14 cellular contexts compared by ENCODE assay signal in the genomic region with DNA sequence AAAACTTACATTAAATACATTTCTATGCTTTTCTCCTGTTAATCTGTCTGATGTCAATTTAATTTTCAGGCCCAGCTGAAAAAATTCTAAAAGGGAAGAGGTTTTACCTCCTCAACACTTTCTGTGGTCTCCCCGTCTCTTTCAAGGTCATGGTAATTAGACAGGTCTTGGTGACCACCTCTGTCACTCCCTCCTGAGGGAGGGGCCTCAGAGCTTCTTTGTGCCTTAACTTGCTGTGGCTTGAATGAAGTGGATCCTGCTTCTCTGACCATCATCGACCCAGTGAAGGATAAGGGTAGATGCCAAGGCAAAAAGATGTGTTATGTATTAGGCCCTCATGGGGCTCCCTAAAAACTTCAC. TPM values are rescaled to one million over a fixed set of nuclear protein-coding genes. Genes with fewer than 3 reads are reported as not detected.
DNase-seq lines count a peak whose midpoint lies in the region; ATAC-seq, FAIRE-seq and TF ChIP-seq lines count a peak whose summit lies in the region.
"Had no signal": no experiment of that assay in that cellular context is flagged by ENCODE, and none has a peak within 500 bp of the region (broad histone marks: within the 10 kb centered on the region; RNA-seq: fewer than 3 reads in every experiment).

No MANE protein-coding gene starts in this region.

- no peaks in the 10 kb centered on the region for H3K36me3 Mint-ChIP-seq in CD4-positive, CD25-positive, alpha-beta regulatory T cell
- H3K36me3 Mint-ChIP-seq in T-cell, result no peaks in the 10 kb centered on the region
- no peaks in the 10 kb centered on the region for H3K36me3 Mint-ChIP-seq in memory B cell

- TF ChIP-seq CTCF in mammary epithelial cell (conservative IDR thresholded peaks at IDR 0.05 in 1 of 2, IDR thresholded peaks at IDR 0.05 in 1 of 2; ENCODE audit: extremely low read depth in 1 of 2, insufficient read depth in 1 of 2, low read depth in 1 of 2, low read length in 2 of 2), result no peak

- WGBS in mammary epithelial cell (ENCODE audit: low coverage, missing lambda C conversion rate), result 78% methylated on average over 2 of the region's 2 CpGs

- no peak overlapping the region for H3K27ac ChIP-seq in CD4-positive, CD25-positive, alpha-beta regulatory T cell (ENCODE audit: insufficient read depth, low read length, poor library complexity, severe bottlenecking)
- H3K27ac ChIP-seq in mammary epithelial cell (ENCODE audit: insufficient read depth, low read depth, low read length), result no peak overlapping the region
- H3K27ac ChIP-seq: ascending aorta, coronary artery, prostate gland, suprapubic skin had no signal

- BruUV-seq in mammary epithelial cell (replicated peaks; lab: Mats Ljungman, UMichigan), result no TSS peak

- no peak overlapping the region for H3K4me3 ChIP-seq in CD4-positive, CD25-positive, alpha-beta regulatory T cell (ENCODE audit: low read depth, low read length)
- H3K4me3 ChIP-seq in mammary epithelial cell (replicated peaks in 1 of 3; ENCODE audit: insufficient read depth in 1 of 3, low read depth in 2 of 3, low read length in 3 of 3), result no peak overlapping the region
- H3K4me3 ChIP-seq: ascending aorta, coronary artery, prostate gland, suprapubic skin had no signal

- no peaks in the 10 kb centered on the region for H4K20me1 ChIP-seq in mammary epithelial cell (ENCODE audit: insufficient read depth, low read length)

- CTCF ChIA-PET in T-cell (lab: Charles Lee), result no interaction called here
- CTCF ChIA-PET in mammary epithelial cell (lab: Charles Lee; ENCODE audit: low non-redundant PET), result interaction anchor here (0.6 kb wide), 1 partner anchor 85 kb away, joined by 3 read pairs; no protein-coding TSS in a partner anchor

- no peaks in the 10 kb centered on the region for H3K27me3 Mint-ChIP-seq in CD4-positive, CD25-positive, alpha-beta regulatory T cell
- no peaks in the 10 kb centered on the region for H3K27me3 Mint-ChIP-seq in T-cell
- H3K27me3 Mint-ChIP-seq in memory B cell, result no peaks in the 10 kb centered on the region
- H3K27me3 Mint-ChIP-seq: IgD-negative memory B cell had no signal

- no peak overlapping the region for H3K9ac ChIP-seq in mammary epithelial cell (ENCODE audit: insufficient read depth, low read length)

- in situ Hi-C loops in mammary epithelial cell (cut with MboI; ENCODE audit: low sequenced_read_pairs in 2 of 2), result no loop called here

- H3K27me3 ChIP-seq in CD4-positive, CD25-positive, alpha-beta regulatory T cell (ENCODE audit: control insufficient read depth, insufficient read depth, low read length), result no peaks in the 10 kb centered on the region
- no peaks in the 10 kb centered on the region for H3K27me3 ChIP-seq in mammary epithelial cell (ENCODE audit: insufficient read depth, low read length)
- H3K27me3 ChIP-seq: ascending aorta, suprapubic skin had no signal

- H3K4me3 Mint-ChIP-seq in CD4-positive, CD25-positive, alpha-beta regulatory T cell, result no peak overlapping the region
- H3K4me3 Mint-ChIP-seq in T-cell (no peak overlapping the region), memory B cell (no peak overlapping the region)

- H3K4me1 ChIP-seq in CD4-positive, CD25-positive, alpha-beta regulatory T cell (ENCODE audit: control insufficient read depth, insufficient read depth, low read length, poor library complexity, severe bottlenecking), result peaks cover 8% of the 10 kb centered on the region
- peaks cover under 1% of the 10 kb centered on the region for H3K4me1 ChIP-seq in mammary epithelial cell (ENCODE audit: insufficient read depth, low read length)
- H3K4me1 ChIP-seq: ascending aorta, suprapubic skin had no signal

- H3K4me2 ChIP-seq in mammary epithelial cell (ENCODE audit: insufficient read depth, low read depth, low read length), result no peak overlapping the region

- dilution Hi-C loops in mammary epithelial cell (cut with HindIII; ENCODE audit: low sequenced_read_pairs), result loop anchor here (5.0 kb wide), 1 partner anchor 89 kb away; no protein-coding TSS in a partner anchor

- DNase-seq in CD4-positive, CD25-positive, alpha-beta regulatory T cell, result no peak
- DNase-seq in GM18507 (ENCODE audit: extremely low spot score, insufficient read length, low read depth) (no peak), T-cell (no peak), memory B cell (ENCODE audit: low spot score in 2 of 2) (no peak), mammary epithelial cell (no peak), mucosa of gallbladder (ENCODE audit: low spot score) (no peak)
- DNase-seq: NCI-H226 had no signal

- TF ChIP-seq POLR2A in GM18505 (IDR thresholded peaks at IDR 0.05; ENCODE audit: borderline replicate concordance, extremely low read depth, insufficient read depth, insufficient read length), result no peak

- ATAC-seq in CD4-positive, CD25-positive, alpha-beta regulatory T cell (ENCODE audit: low read depth in 2 of 2), result no peak
- ATAC-seq in T-cell (replicated peaks in 1 of 4) (no peak), memory B cell (ENCODE audit: low read depth) (no peak), GM18505 (IDR thresholded peaks at IDR 0.05; ENCODE audit: unreplicated experiment) (no peak), HG02678 (IDR thresholded peaks at IDR 0.05; ENCODE audit: unreplicated experiment) (no peak)

- H3K27ac Mint-ChIP-seq in CD4-positive, CD25-positive, alpha-beta regulatory T cell, result peak overlapping the region in 2 of 3 donors; percentile 1 to 95
- H3K27ac Mint-ChIP-seq in T-cell (peak overlapping the region; percentile 35 to 69), memory B cell (peak overlapping the region; percentile 93)

- intact Hi-C loops in mammary epithelial cell (cut with micrococcal nuclease), result no loop called here

- H3K9me3 Mint-ChIP-seq in CD4-positive, CD25-positive, alpha-beta regulatory T cell, result peaks cover 0 to 3% (median 0%) of the 10 kb centered on the region in 7 donors
- H3K9me3 Mint-ChIP-seq in T-cell (peaks cover 0 to 2% (median 0%) of the 10 kb centered on the region in 3 donors), memory B cell (no peaks in the 10 kb centered on the region)
- H3K9me3 Mint-ChIP-seq: IgD-negative memory B cell had no signal

- FAIRE-seq in GM18507 (lab: Jason Lieb, UNC), result peak; percentile 65

- H3K36me3 ChIP-seq in CD4-positive, CD25-positive, alpha-beta regulatory T cell (ENCODE audit: control insufficient read depth, insufficient read depth, low read length), result no peaks in the 10 kb centered on the region
- H3K36me3 ChIP-seq in mammary epithelial cell (ENCODE audit: insufficient read depth, low read length), result no peaks in the 10 kb centered on the region
- H3K36me3 ChIP-seq: ascending aorta, prostate gland, suprapubic skin had no signal

- POLR2A ChIA-PET in T-cell (lab: Charles Lee), result interaction anchor here in 1 of 2 donors (0.6 kb wide), 1 partner anchor 254 kb away, joined by 3 read pairs; no protein-coding TSS in a partner anchor

- peaks cover 7 to 19% (median 14%) of the 10 kb centered on the region in 4 donors for H3K4me1 Mint-ChIP-seq in CD4-positive, CD25-positive, alpha-beta regulatory T cell
- H3K4me1 Mint-ChIP-seq in T-cell (peaks cover 20 to 37% (median 36%) of the 10 kb centered on the region in 3 donors), memory B cell (peaks cover 41% of the 10 kb centered on the region)

- H2AFZ ChIP-seq in mammary epithelial cell (ENCODE audit: low read depth, low read length), result no peak overlapping the region

- H3K79me2 ChIP-seq in mammary epithelial cell (ENCODE audit: insufficient read depth, low read length), result no peaks in the 10 kb centered on the region

- no peaks in the 10 kb centered on the region for H3K9me3 ChIP-seq in CD4-positive, CD25-positive, alpha-beta regulatory T cell (ENCODE audit: control insufficient read depth in 2 of 2, low read length in 2 of 2)
- no peaks in the 10 kb centered on the region for H3K9me3 ChIP-seq in mammary epithelial cell (replicated peaks; ENCODE audit: insufficient read depth, low read length)
- H3K9me3 ChIP-seq: ascending aorta, prostate gland, suprapubic skin had no signal

RNA-seq across cellular contexts. Expression of a gene that starts 40.8 kb away (rescaled TPM):
- 45.0 TPM for total RNA-seq in CD4-positive, CD25-positive, alpha-beta regulatory T cell
- polyA plus RNA-seq in CD4-positive, CD25-positive, alpha-beta regulatory T cell, result 10 to 100 TPM; 33.5 to 45.2 (median 38.4) TPM
- 10 to 100 TPM; 39.8 to 50.7 (median 43.4) TPM for total RNA-seq in T-cell
- total RNA-seq in mammary epithelial cell, result 10 to 100 TPM; 59.0 to 87.5 TPM
- polyA plus RNA-seq in mammary epithelial cell, result 42.2 TPM
- polyA minus RNA-seq in mammary epithelial cell, result 129 TPM
- total RNA-seq in mucosa of gallbladder, result 47.3 TPM

RNA-seq across cellular contexts. Expression of a gene that starts 57.0 kb away (rescaled TPM):
- total RNA-seq in CD4-positive, CD25-positive, alpha-beta regulatory T cell, result 135 TPM
- polyA plus RNA-seq in CD4-positive, CD25-positive, alpha-beta regulatory T cell, result 10 to 100 TPM; 58.5 to 84.1 (median 73.8) TPM
- total RNA-seq in T-cell (10 to 100 TPM; 61.0 to 76.1 (median 75.2) TPM), mammary epithelial cell (10 to 100 TPM; 48.0 to 52.3 TPM), mucosa of gallbladder (67.0 TPM)
- polyA plus RNA-seq in mammary epithelial cell, result 23.1 TPM
- polyA minus RNA-seq in mammary epithelial cell, result 57.7 TPM
